14 cellular contexts compared by ENCODE assay signal in genomic region chr16:85284138-85284897, GRCh38.
DNase-seq lines count a peak whose midpoint lies in the region; ATAC-seq and TF ChIP-seq lines count a peak whose summit lies in the region.
"Had no signal": no experiment of that assay in that cellular context is flagged by ENCODE, and none has a peak within 500 bp of the region (broad histone marks: within the 10 kb centered on the region; RNA-seq: fewer than 3 reads in every experiment).

No MANE protein-coding gene starts in this region.

- no peak overlapping the region for H2AFZ ChIP-seq in neural cell (ENCODE audit: low read depth, low read length)
- H2AFZ ChIP-seq in Karpas-422 (ENCODE audit: low read length) = no peak overlapping the region
- H2AFZ ChIP-seq: hepatocyte had no signal

- H3K4me1 ChIP-seq in effector memory CD4-positive, alpha-beta T cell (ENCODE audit: control insufficient read depth, insufficient read depth, low read length, poor library complexity, severe bottlenecking) = no peaks in the 10 kb centered on the region
- H3K4me1 ChIP-seq in Karpas-422 (ENCODE audit: low read length) = no peaks in the 10 kb centered on the region

- H3K79me2 ChIP-seq in neural cell (replicated peaks; ENCODE audit: insufficient read depth, low read length) (no peaks in the 10 kb centered on the region), Karpas-422 (ENCODE audit: low read length) (no peaks in the 10 kb centered on the region)

- peak overlapping the region; percentile 59 for H3K27ac ChIP-seq in angular gyrus (ENCODE audit: low read depth, low read length)
- H3K27ac ChIP-seq in neural cell (ENCODE audit: low read length) = peak overlapping the region; percentile 68
- H3K27ac ChIP-seq in effector memory CD4-positive, alpha-beta T cell (ENCODE audit: insufficient read depth, low read length, poor library complexity, severe bottlenecking) = no peak overlapping the region
- no peak overlapping the region for H3K27ac ChIP-seq in Karpas-422 (ENCODE audit: low read length)
- H3K27ac ChIP-seq: brain microvascular endothelial cell, hepatocyte, spleen had no signal

- ATAC-seq in GM21381 (IDR thresholded peaks at IDR 0.05; ENCODE audit: unreplicated experiment) = no peak
- ATAC-seq: stimulated activated naive B cell treated with anti-CD40 and anti-IgM and Interleukin-4, amounts not matched to agents 10 μg/mL and 1 μg/mL and 100 μg/mL, for 72 hours had no signal

- TF ChIP-seq CTCF in neural cell (IDR thresholded peaks at IDR 0.05; ENCODE audit: poor library complexity, severe bottlenecking) = peak; percentile 26

- no peaks in the 10 kb centered on the region for H3F3A ChIP-seq in neural cell (ENCODE audit: insufficient read depth, low read length, poor library complexity, severe bottlenecking)

- no peaks in the 10 kb centered on the region for H3K9me3 ChIP-seq in neural cell (ENCODE audit: low read length)
- no peaks in the 10 kb centered on the region for H3K9me3 ChIP-seq in effector memory CD4-positive, alpha-beta T cell (ENCODE audit: control insufficient read depth, low read length)
- no peaks in the 10 kb centered on the region for H3K9me3 ChIP-seq in Karpas-422 (ENCODE audit: low read length)
- H3K9me3 ChIP-seq: spleen had no signal

- TF ChIP-seq EP300 in neural cell (conservative IDR thresholded peaks at IDR 0.05; ENCODE audit: poor library complexity, severe bottlenecking) = peak; percentile 60

- no peaks in the 10 kb centered on the region for H4K20me1 ChIP-seq in neural cell (ENCODE audit: insufficient read depth)
- H4K20me1 ChIP-seq in Karpas-422 (ENCODE audit: insufficient read depth, low read depth, low read length) = no peaks in the 10 kb centered on the region

- DNase-seq in DMS153 (lab: John Stamatoyannopoulos, UW) (peak; percentile 68), NCI-H2107 treated with DMSO at 0.1 percent for 48 hours (lab: John Stamatoyannopoulos, UW; ENCODE audit: unreplicated experiment) (peak; percentile 76), KBM-7 (no peak), Karpas-422 (no peak)
- no peak for DNase-seq in effector memory CD4-positive, alpha-beta T cell
- DNase-seq: activated effector memory CD4-positive, alpha-beta T cell treated with Interleukin-2 at 50 U/mL for 16 hours; brain microvascular endothelial cell; COR-L47; spleen; stimulated activated naive B cell treated with anti-CD40 and anti-IgM and Interleukin-4, amounts not matched to agents 10 μg/mL and 1 μg/mL and 100 μg/mL, for 72 hours had no signal

- H3K9me2 ChIP-seq in neural cell (ENCODE audit: insufficient read depth, low read length) (no peaks in the 10 kb centered on the region), Karpas-422 (replicated peaks; ENCODE audit: insufficient read depth, low read length) (no peaks in the 10 kb centered on the region)

- in situ Hi-C loops in KBM-7 (cut with MboI; ENCODE audit: low pct_unique_long_range_greater_than_20kb, low sequenced_read_pairs) = no loop called here

- H3K27me3 ChIP-seq in neural cell (ENCODE audit: insufficient read depth, low read depth, low read length) (no peaks in the 10 kb centered on the region), Karpas-422 (ENCODE audit: low read length) (no peaks in the 10 kb centered on the region)
- H3K27me3 ChIP-seq in effector memory CD4-positive, alpha-beta T cell (replicated peaks; ENCODE audit: control insufficient read depth, insufficient read depth, low read length, poor library complexity, severe bottlenecking) = no peaks in the 10 kb centered on the region
- H3K27me3 ChIP-seq: brain microvascular endothelial cell, hepatocyte, spleen had no signal

- H3K36me3 ChIP-seq in neural cell (ENCODE audit: insufficient read depth, low read length) (no peaks in the 10 kb centered on the region), Karpas-422 (ENCODE audit: insufficient read depth, low read length) (no peaks in the 10 kb centered on the region)
- no peaks in the 10 kb centered on the region for H3K36me3 ChIP-seq in effector memory CD4-positive, alpha-beta T cell (ENCODE audit: control insufficient read depth, insufficient read depth, low read length)
- H3K36me3 ChIP-seq: brain microvascular endothelial cell, spleen had no signal

- H3K4me2 ChIP-seq in neural cell (ENCODE audit: low read length) (no peak overlapping the region), Karpas-422 (ENCODE audit: low read depth, low read length, poor library complexity, severe bottlenecking) (no peak overlapping the region)
- H3K4me2 ChIP-seq: hepatocyte had no signal

- H3K4me3 ChIP-seq in neural cell (ENCODE audit: low read length) (peak overlapping the region; percentile 20), Karpas-422 (ENCODE audit: low read length) (no peak overlapping the region)
- H3K4me3 ChIP-seq in effector memory CD4-positive, alpha-beta T cell (ENCODE audit: insufficient read depth, low read depth, low read length, poor library complexity, severe bottlenecking) = no peak overlapping the region
- H3K4me3 ChIP-seq: hepatocyte, spleen had no signal

- no peak for TF ChIP-seq RAD21 in neural cell (conservative IDR thresholded peaks at IDR 0.05)

- H3K9ac ChIP-seq in neural cell (ENCODE audit: low read length) (peak overlapping the region; percentile 53), Karpas-422 (ENCODE audit: low read length) (no peak overlapping the region)

TF ChIP-seq in neural cell, 6 proteins besides CTCF, POLR2A, EP300 and RAD21:
- TF ChIP-seq TAF1 (IDR thresholded peaks at IDR 0.05; ENCODE audit: low read depth) (no peak), SMC3 (conservative IDR thresholded peaks at IDR 0.05; ENCODE audit: poor library complexity) (peak; percentile 51), MXI1 (conservative IDR thresholded peaks at IDR 0.05; ENCODE audit: poor library complexity, severe bottlenecking) (no peak), EZH2 (IDR thresholded peaks at IDR 0.05; ENCODE audit: borderline replicate concordance, insufficient read depth, low read length, poor library complexity, severe bottlenecking) (no peak), POLR2AphosphoS5 (IDR thresholded peaks at IDR 0.05) (peak; percentile 55), REST (IDR thresholded peaks at IDR 0.05; ENCODE audit: borderline replicate concordance) (no peak)

Comparison
In these comparisons a context has a peak if more than half of its experiments do, and no peak if none do; other contexts are left out.
1. DNase-seq: peak in DMS153 (single experiment) and NCI-H2107 treated with DMSO at 0.1 percent for 48 hours (single experiment); none in KBM-7 (single experiment), effector memory CD4-positive, alpha-beta T cell (0 of 3) and Karpas-422 (single experiment).
2. H3K27ac ChIP-seq: peak in angular gyrus (single experiment) and neural cell (single experiment); none in effector memory CD4-positive, alpha-beta T cell (single experiment) and Karpas-422 (single experiment).